ENCODE assay signal across 33 cellular contexts in genomic region chr15:27074179-27074578, GRCh38.
"Had no signal": no experiment of that assay in that cellular context is flagged by ENCODE, and none has a peak within 500 bp of the region (broad histone marks: within the 10 kb centered on the region; RNA-seq: fewer than 3 reads in every experiment).

No MANE protein-coding gene starts in this region.

- H3K36me3 ChIP-seq: adrenal gland, ascending aorta, brain microvascular endothelial cell, breast epithelium, cardiac muscle cell had no signal

- ATAC-seq: activated naive CD4-positive, alpha-beta T cell treated with anti-CD3 and anti-CD28 coated beads, Interleukin-2, amount 50 U/mL, for 72 hours; activated naive CD8-positive, alpha-beta T cell treated with anti-CD3 and anti-CD28 coated beads, Interleukin-2, amount 50 U/mL, for 24 hours; activated T-cell treated with anti-CD3 and anti-CD28 coated beads, Interleukin-2, amount 50 U/mL, for 4 hours; activated T-cell treated with anti-CD3 and anti-CD28 coated beads, Interleukin-2, amount 50 U/mL, for 72 hours; activated T-helper 17 cell treated with anti-CD3 and anti-CD28 coated beads, Interleukin-2, amount 50 U/mL, for 72 hours; body of pancreas had no signal

- H3K27ac ChIP-seq: adrenal gland, ascending aorta, body of pancreas, brain microvascular endothelial cell, breast epithelium, cardiac muscle cell had no signal

- FAIRE-seq: astrocyte had no signal

- H3K4me1 ChIP-seq: adrenal gland, ascending aorta, body of pancreas, breast epithelium had no signal

- H3K9me3 ChIP-seq: adrenal gland, body of pancreas had no signal

- H3K27me3 ChIP-seq: adrenal gland, ascending aorta, body of pancreas, brain microvascular endothelial cell, breast epithelium, cardiac muscle cell had no signal

- H3K4me3 ChIP-seq: adrenal gland, ascending aorta, body of pancreas, breast epithelium, cardiac muscle cell had no signal

- DNase-seq: activated effector memory CD4-positive, alpha-beta T cell treated with anti-CD3 and anti-CD28 coated beads, Interleukin-2, amount 50 U/mL, for 16 hours; activated effector memory CD4-positive, alpha-beta T cell treated with Interleukin-2 at 50 U/mL for 16 hours; activated gamma-delta T cell; activated gamma-delta T cell treated with Interleukin-2 at 50 U/mL for 16 hours; activated naive CD4-positive, alpha-beta T cell; activated naive CD4-positive, alpha-beta T cell treated with anti-CD3 and anti-CD28 coated beads for 36 hours; activated naive CD4-positive, alpha-beta T cell treated with anti-CD3 and anti-CD28 coated beads, Interleukin-2, amount 10 ng/mL, durations not matched to agents 7 days and 5 days; activated naive CD4-positive, alpha-beta T cell treated with anti-CD3 and anti-CD28 coated beads, Interleukin-2, amount 50 U/mL, for 16 hours; activated naive CD4-positive, alpha-beta T cell treated with Interleukin-2 at 50 U/mL for 16 hours; activated naive CD8-positive, alpha-beta T cell treated with anti-CD3 and anti-CD28 coated beads for 36 hours; activated naive CD8-positive, alpha-beta T cell treated with anti-CD3 and anti-CD28 coated beads, Interleukin-2, amount 10 ng/mL, durations not matched to agents 7 days and 5 days; activated naive CD8-positive, alpha-beta T cell treated with anti-CD3 and anti-CD28 coated beads, Interleukin-2, amount 50 U/mL, for 24 hours; activated T-cell treated with anti-CD3 and anti-CD28 coated beads, Interleukin-2, amount 50 U/mL, for 1 hour; activated T-cell treated with anti-CD3 and anti-CD28 coated beads, Interleukin-2, amount 50 U/mL, for 24 hours; activated T-cell treated with anti-CD3 and anti-CD28 coated beads, Interleukin-2, amount 50 U/mL, for 4 hours; activated T-cell treated with anti-CD3 and anti-CD28 coated beads, Interleukin-2, amount 50 U/mL, for 48 hours; activated T-cell treated with anti-CD3 and anti-CD28 coated beads, Interleukin-2, amount 50 U/mL, for 72 hours; adrenal gland; amniotic stem cell; amygdala; anterior cingulate cortex; aorta; body of pancreas; brain microvascular endothelial cell; caudate nucleus; central memory CD4-positive, alpha-beta T cell; cerebellar nuclear complex had no signal
